Comparison of ENCODE assay signal across 8 cellular contexts in genomic region chr10:110305767-110306451, GRCh38. TPM values are rescaled to one million over a fixed set of nuclear protein-coding genes. Genes with fewer than 3 reads are reported as not detected.
DNase-seq lines count a peak whose midpoint lies in the region; ATAC-seq and TF ChIP-seq lines count a peak whose summit lies in the region.

No MANE protein-coding gene starts in this region.

- no peaks in the 10 kb centered on the region for H3K9me2 ChIP-seq in GM23248 (ENCODE audit: insufficient read depth)

- H3K4me3 Mint-ChIP-seq in activated naive CD8-positive, alpha-beta T cell treated with anti-CD3 and anti-CD28 coated beads for 36 hours = peak overlapping the region; percentile 96

- peaks cover 36% of the 10 kb centered on the region for H3K4me1 Mint-ChIP-seq in activated naive CD8-positive, alpha-beta T cell treated with anti-CD3 and anti-CD28 coated beads for 36 hours

- peak overlapping the region; percentile 93 for H3K9ac ChIP-seq in GM23248

- H3K27ac ChIP-seq in GM23248 (peak overlapping the region; percentile 84), RWPE2 (ENCODE audit: poor library complexity, severe bottlenecking) (peak overlapping the region; percentile 87)

- in situ Hi-C loops in GM23248 (cut with MboI) = loop anchor here (25.0 kb wide), 1 partner anchor 581 kb away; no protein-coding TSS in a partner anchor

- peak overlapping the region; percentile 90 for H2AFZ ChIP-seq in GM23248

- H3K36me3 Mint-ChIP-seq in activated naive CD8-positive, alpha-beta T cell treated with anti-CD3 and anti-CD28 coated beads for 36 hours = peaks cover 23% of the 10 kb centered on the region

- intact Hi-C loops in left cardiac atrium (cut with DNase I) = loop anchor here (5.0 kb wide), 2 partner anchors 241 to 596 kb away; no protein-coding TSS in a partner anchor

- ATAC-seq in RWPE2 (ENCODE audit: low read depth) (peak; percentile 69), left cardiac atrium (peak; percentile 27 to 61), GM21737 (IDR thresholded peaks at IDR 0.05; ENCODE audit: unreplicated experiment) (no peak)

- H3K9me3 Mint-ChIP-seq in activated naive CD8-positive, alpha-beta T cell treated with anti-CD3 and anti-CD28 coated beads for 36 hours = no peaks in the 10 kb centered on the region

- H3K4me1 ChIP-seq in GM23248 (ENCODE audit: insufficient read depth) = peaks cover 39% of the 10 kb centered on the region
- H3K4me1 ChIP-seq in RWPE2 (ENCODE audit: insufficient read depth, poor library complexity, severe bottlenecking) = peaks cover 18% of the 10 kb centered on the region

- H3K27ac Mint-ChIP-seq in activated naive CD8-positive, alpha-beta T cell treated with anti-CD3 and anti-CD28 coated beads for 36 hours = peak overlapping the region; percentile 95

- DNase-seq in EL (peak; percentile 85), GM23248 (peak; percentile 94), LoVo (ENCODE audit: low spot score) (peak; percentile 84), RWPE2 (ENCODE audit: low spot score) (no peak), left cardiac atrium (no peak), renal cortical epithelial cell (ENCODE audit: low read depth) (peak; percentile 96)
- DNase-seq in activated naive CD8-positive, alpha-beta T cell treated with anti-CD3 and anti-CD28 coated beads for 36 hours = peak; percentile 53

- H3F3A ChIP-seq in GM23248 (ENCODE audit: insufficient read depth) = peaks cover 16% of the 10 kb centered on the region

- H3K27me3 Mint-ChIP-seq in activated naive CD8-positive, alpha-beta T cell treated with anti-CD3 and anti-CD28 coated beads for 36 hours = no peaks in the 10 kb centered on the region

- peak overlapping the region; percentile 94 for H3K4me2 ChIP-seq in GM23248 (ENCODE audit: unreplicated experiment)

- H3K27me3 ChIP-seq in GM23248 (replicated peaks; ENCODE audit: insufficient read depth) (no peaks in the 10 kb centered on the region), RWPE2 (ENCODE audit: insufficient read depth, poor library complexity, severe bottlenecking) (no peaks in the 10 kb centered on the region)

- H3K36me3 ChIP-seq in GM23248 (ENCODE audit: low read depth) = peaks cover 24% of the 10 kb centered on the region
- peaks cover 29% of the 10 kb centered on the region for H3K36me3 ChIP-seq in RWPE2 (ENCODE audit: low read depth)

- H4K20me1 ChIP-seq in GM23248 (ENCODE audit: insufficient read depth) = no peaks in the 10 kb centered on the region; the same call in none of the 2 replicates

- 52 to 56% methylated on average over 17 of the region's 17 CpGs for WGBS in GM23248 (ENCODE audit: low coverage in 1 of 2, low lambda C conversion rate in 2 of 2, missing lambda C conversion rate in 2 of 2), 2 experiments

- H3K4me3 ChIP-seq in GM23248 (peak overlapping the region; percentile 54), RWPE2 (ENCODE audit: severe bottlenecking) (no peak overlapping the region)

- H3K9me3 ChIP-seq in GM23248 (ENCODE audit: low read depth) (no peaks in the 10 kb centered on the region), RWPE2 (ENCODE audit: severe bottlenecking) (no peaks in the 10 kb centered on the region)

- TF ChIP-seq CTCF in RWPE2 (IDR thresholded peaks at IDR 0.05; ENCODE audit: poor library complexity, severe bottlenecking) = peak; percentile 93

- H3K79me2 ChIP-seq in GM23248 (ENCODE audit: insufficient read depth) = peaks cover 38% of the 10 kb centered on the region

RNA-seq across cellular contexts. Expression of gene SMNDC1, which starts 1.2 kb away (rescaled TPM):
- total RNA-seq in GM23248 (2014; rRNA removed; shearing (Covaris generic)) = 5.1 and 5.3 TPM in 2 replicates
- 21.6 and 24.2 TPM in 2 replicates for polyA plus RNA-seq in GM23248 (2016; fragmentation: Nextera tagmentation; extraction: Ambion mirVana)
- total RNA-seq in activated naive CD8-positive, alpha-beta T cell treated with anti-CD3 and anti-CD28 coated beads for 36 hours = 10 to 100 TPM; 55.1 to 56.9 TPM
- total RNA-seq in left cardiac atrium (10 to 100 TPM; 21.6 to 24.4 TPM), renal cortical epithelial cell (9.7 and 19.8 TPM in 2 replicates)

Comparison
In these comparisons a context has a peak if more than half of its experiments do, and no peak if none do; other contexts are left out.
1. DNase-seq: peak in EL (single experiment), GM23248 (single experiment), LoVo (single experiment), activated naive CD8-positive, alpha-beta T cell treated with anti-CD3 and anti-CD28 coated beads for 36 hours (single experiment) and renal cortical epithelial cell (single experiment); none in RWPE2 (single experiment) and left cardiac atrium (single experiment).